Comparison of ENCODE assay signal across 1 cellular context in genomic region chr2:65436169-65436824, GRCh38.
TF ChIP-seq lines count a peak whose summit lies in the region.

No MANE protein-coding gene starts in this region.

TF ChIP-seq in HepG2, 621 proteins besides CTCF, POLR2A, EP300 and RAD21 (continued from another document):
- TF ChIP-seq CEBPZ (IDR thresholded peaks at IDR 0.05; ENCODE audit: low read length) (no peak), HNRNPL (IDR thresholded peaks at IDR 0.05; ENCODE audit: low read depth, low read length) (peak; percentile 57; the same call in 1 of the 2 replicates), GPBP1L1 (CRISPR knock-in tag; IDR thresholded peaks at IDR 0.05) (no peak), SATB2 (CRISPR knock-in tag; IDR thresholded peaks at IDR 0.05) (no peak; the same call in 1 of the 2 replicates), ZNF543 (CRISPR knock-in tag; IDR thresholded peaks at IDR 0.05) (peak; percentile 77), MIXL1 (CRISPR knock-in tag; IDR thresholded peaks at IDR 0.05) (peak; percentile 17; the same call in 1 of the 2 replicates), BORCS8-MEF2B (CRISPR knock-in tag; IDR thresholded peaks at IDR 0.05) (no peak), ZBTB7A (CRISPR knock-in tag; IDR thresholded peaks at IDR 0.05) (no peak; the same call in 1 of the 2 replicates), JUN (CRISPR knock-in tag; IDR thresholded peaks at IDR 0.05) (no peak; the same call in 1 of the 2 replicates), HMG20B (CRISPR knock-in tag; conservative IDR thresholded peaks at IDR 0.05) (no peak), ZMAT3 (CRISPR knock-in tag; conservative IDR thresholded peaks at IDR 0.05) (peak; percentile 67; the same call in 1 of the 2 replicates), ZFP36L2 (CRISPR knock-in tag; IDR thresholded peaks at IDR 0.05) (no peak), NFYB (CRISPR knock-in tag; IDR thresholded peaks at IDR 0.05) (peak; percentile 70), MTA3 (CRISPR knock-in tag; IDR thresholded peaks at IDR 0.05) (no peak), YY1 (IDR thresholded peaks at IDR 0.05; ENCODE audit: insufficient read depth, insufficient replicate concordance, low read depth, low read length) (peak; percentile 85), ZNF33A (CRISPR knock-in tag; IDR thresholded peaks at IDR 0.05; ENCODE audit: borderline replicate concordance) (no peak), ZNF382 (CRISPR knock-in tag; IDR thresholded peaks at IDR 0.05; ENCODE audit: borderline replicate concordance) (no peak), RFX3 (CRISPR knock-in tag; IDR thresholded peaks at IDR 0.05) (no peak), HOXA7 (CRISPR knock-in tag; IDR thresholded peaks at IDR 0.05) (peak; percentile 63; the same call in 1 of the 2 replicates), CBFB (CRISPR knock-in tag; IDR thresholded peaks at IDR 0.05) (no peak; the same call in 1 of the 2 replicates), ETS1 (CRISPR knock-in tag; IDR thresholded peaks at IDR 0.05) (no peak; the same call in 1 of the 2 replicates), ZNF205 (CRISPR knock-in tag; IDR thresholded peaks at IDR 0.05) (0 out of 2 replicates have a peak, but pooled peaks have one; percentile 35), ZNF343 (CRISPR knock-in tag; IDR thresholded peaks at IDR 0.05) (peak; percentile 42; the same call in 1 of the 2 replicates), NPAS2 (CRISPR knock-in tag; IDR thresholded peaks at IDR 0.05; ENCODE audit: borderline replicate concordance) (no peak), FOXO1 (CRISPR knock-in tag; IDR thresholded peaks at IDR 0.05) (no peak), AKAP8 (CRISPR knock-in tag; IDR thresholded peaks at IDR 0.05) (no peak), ZNF776 (CRISPR knock-in tag; IDR thresholded peaks at IDR 0.05) (peak; percentile 48; the same call in 1 of the 2 replicates), PITX1 (CRISPR knock-in tag; IDR thresholded peaks at IDR 0.05) (peak; percentile 89), ZNF747 (CRISPR knock-in tag; IDR thresholded peaks at IDR 0.05; ENCODE audit: borderline replicate concordance) (peak; percentile 91), NCOA1 (CRISPR knock-in tag; IDR thresholded peaks at IDR 0.05) (no peak; the same call in 1 of the 2 replicates), SMAD1 (CRISPR knock-in tag; IDR thresholded peaks at IDR 0.05; ENCODE audit: borderline replicate concordance, low read depth) (no peak), CCAR2 (optimal IDR thresholded peaks at IDR 0.05; ENCODE audit: low read depth, low read length) (no peak), HOMEZ (CRISPR knock-in tag; IDR thresholded peaks at IDR 0.05; ENCODE audit: low read depth) (no peak), BATF2 (CRISPR knock-in tag; IDR thresholded peaks at IDR 0.05) (peak; percentile 69; the same call in 1 of the 2 replicates), ZBTB10 (CRISPR knock-in tag; IDR thresholded peaks at IDR 0.05; ENCODE audit: borderline replicate concordance) (peak; percentile 72), NRL (CRISPR knock-in tag; IDR thresholded peaks at IDR 0.05; ENCODE audit: borderline replicate concordance) (no peak; the same call in 1 of the 2 replicates), SNRNP70 (IDR thresholded peaks at IDR 0.05; ENCODE audit: low read depth, low read length) (no peak), PBX2 (CRISPR knock-in tag; IDR thresholded peaks at IDR 0.05) (no peak), TAF15 (IDR thresholded peaks at IDR 0.05; ENCODE audit: low read depth, low read length, poor library complexity, severe bottlenecking) (peak; percentile 56), MAZ (IDR thresholded peaks at IDR 0.05; ENCODE audit: borderline replicate concordance, low read depth, low read length) (peak; percentile 14), MAZ (CRISPR knock-in tag; IDR thresholded peaks at IDR 0.05; ENCODE audit: low read depth) (peak; percentile 81), ZNF629 (CRISPR knock-in tag; conservative IDR thresholded peaks at IDR 0.05) (no peak; the same call in 1 of the 2 replicates), ZNF30 (CRISPR knock-in tag; IDR thresholded peaks at IDR 0.05) (no peak), ZNF256 (CRISPR knock-in tag; conservative IDR thresholded peaks at IDR 0.05) (no peak), TOE1 (CRISPR knock-in tag; IDR thresholded peaks at IDR 0.05) (no peak), RBAK (CRISPR knock-in tag; IDR thresholded peaks at IDR 0.05) (no peak), MXD4 (CRISPR knock-in tag; IDR thresholded peaks at IDR 0.05) (peak; percentile 18; the same call in 1 of the 2 replicates), HDAC6 (IDR thresholded peaks at IDR 0.05; ENCODE audit: low read depth, low read length) (no peak; the same call in 1 of the 2 replicates), TBX3 (IDR thresholded peaks at IDR 0.05; ENCODE audit: borderline replicate concordance) (0 out of 2 replicates have a peak, but pooled peaks have one; percentile 41), SMAD3 (CRISPR knock-in tag; IDR thresholded peaks at IDR 0.05) (peak; percentile 63; the same call in 1 of the 2 replicates), SKI (IDR thresholded peaks at IDR 0.05; ENCODE audit: partially characterized antibody) (peak; percentile 82), THYN1 (CRISPR knock-in tag; IDR thresholded peaks at IDR 0.05; ENCODE audit: borderline replicate concordance, low read depth) (no peak), ZNF562 (CRISPR knock-in tag; IDR thresholded peaks at IDR 0.05; ENCODE audit: borderline replicate concordance) (no peak), ATF6 (CRISPR knock-in tag; conservative IDR thresholded peaks at IDR 0.05) (no peak), CC2D1A (CRISPR knock-in tag; IDR thresholded peaks at IDR 0.05) (no peak), NR3C1 (CRISPR knock-in tag; IDR thresholded peaks at IDR 0.05) (no peak), ZFP41 (CRISPR knock-in tag; IDR thresholded peaks at IDR 0.05; ENCODE audit: borderline replicate concordance) (no peak), MED13 (CRISPR knock-in tag; IDR thresholded peaks at IDR 0.05) (peak; percentile 83), HDAC1 (CRISPR knock-in tag; IDR thresholded peaks at IDR 0.05) (peak; percentile 77), ZNF143 (CRISPR knock-in tag; IDR thresholded peaks at IDR 0.05) (no peak), ZNF160 (CRISPR knock-in tag; IDR thresholded peaks at IDR 0.05) (no peak)
TF ChIP-seq in HepG2: peak in this region for 319.
